ENCODE assay signal across 11 cellular contexts in the genomic region with DNA sequence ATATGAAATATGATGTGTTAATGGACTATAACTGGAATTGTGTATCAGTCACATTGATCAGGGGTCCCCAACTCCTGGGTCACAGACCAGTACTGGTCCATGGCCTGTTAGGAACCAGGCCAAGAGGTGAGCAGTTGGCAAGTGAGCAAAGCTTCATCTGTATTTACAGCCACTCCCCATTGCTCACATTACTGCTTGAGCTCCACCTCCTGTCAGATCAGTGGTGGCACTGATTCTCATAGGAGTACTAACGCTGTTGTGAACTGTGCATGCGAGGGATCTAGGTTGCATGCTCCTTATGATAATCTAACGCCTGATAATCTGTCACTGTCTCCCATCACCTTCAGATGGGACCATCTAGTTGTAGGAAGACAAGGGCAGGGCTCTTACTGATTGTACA.
DNase-seq lines count a peak whose midpoint lies in the region; ATAC-seq and TF ChIP-seq lines count a peak whose summit lies in the region.
"Had no signal": no experiment of that assay in that cellular context is flagged by ENCODE, and none has a peak within 500 bp of the region (broad histone marks: within the 10 kb centered on the region; RNA-seq: fewer than 3 reads in every experiment).

No MANE protein-coding gene starts in this region.

- no peak overlapping the region for H3K4me3 Mint-ChIP-seq in effector memory CD8-positive, alpha-beta T cell
- no peak overlapping the region for H3K4me3 Mint-ChIP-seq in endothelial cell (ENCODE audit: unreplicated experiment)

- H3K36me3 Mint-ChIP-seq in effector memory CD8-positive, alpha-beta T cell (ENCODE audit: insufficient read depth) = peaks cover 47% of the 10 kb centered on the region
- H3K36me3 Mint-ChIP-seq in endothelial cell (ENCODE audit: low read depth, unreplicated experiment) = peaks cover 39% of the 10 kb centered on the region

- H3K4me3 ChIP-seq in vagina = no peak overlapping the region

- TF ChIP-seq CTCF in endothelial cell (IDR thresholded peaks at IDR 0.05; ENCODE audit: unreplicated experiment) (no peak), vagina (IDR thresholded peaks at IDR 0.05) (no peak)

- no peaks in the 10 kb centered on the region for H3K27me3 Mint-ChIP-seq in effector memory CD8-positive, alpha-beta T cell
- no peaks in the 10 kb centered on the region for H3K27me3 Mint-ChIP-seq in endothelial cell (ENCODE audit: unreplicated experiment)

- H3K36me3 ChIP-seq in vagina = no peaks in the 10 kb centered on the region

- DNase-seq in effector memory CD8-positive, alpha-beta T cell = no peak
- no peak for DNase-seq in activated CD8-positive, alpha-beta memory T cell treated with anti-CD3 and anti-CD28 coated beads, Interleukin-2, amount 50 U/mL, for 48 hours
- DNase-seq in endothelial cell (ENCODE audit: low spot score) (no peak), vagina (ENCODE audit: extremely low spot score in 2 of 2) (no peak)
- DNase-seq: activated gamma-delta T cell, NCI-H2081, occipital lobe had no signal

- H3K9me3 Mint-ChIP-seq in effector memory CD8-positive, alpha-beta T cell = no peaks in the 10 kb centered on the region
- no peaks in the 10 kb centered on the region for H3K9me3 Mint-ChIP-seq in endothelial cell (ENCODE audit: unreplicated experiment)

- intact Hi-C loops in vagina (cut with DNase I) = no loop called here

- peak overlapping the region; percentile 9 to 53 for H3K27ac Mint-ChIP-seq in effector memory CD8-positive, alpha-beta T cell
- no peak overlapping the region for H3K27ac Mint-ChIP-seq in endothelial cell (ENCODE audit: unreplicated experiment)

- peaks cover 42 to 57% of the 10 kb centered on the region in 2 donors for H3K4me1 Mint-ChIP-seq in effector memory CD8-positive, alpha-beta T cell (ENCODE audit: low read depth in 2 of 2)
- H3K4me1 Mint-ChIP-seq in endothelial cell (ENCODE audit: unreplicated experiment) = peaks cover 11% of the 10 kb centered on the region

- ATAC-seq in GM18498 (IDR thresholded peaks at IDR 0.05; ENCODE audit: unreplicated experiment) = peak; percentile 46
- peak; percentile 24 for ATAC-seq in GM21360 (IDR thresholded peaks at IDR 0.05; ENCODE audit: unreplicated experiment)
- peak; percentile 25 for ATAC-seq in HG03108 (IDR thresholded peaks at IDR 0.05; ENCODE audit: unreplicated experiment)
- ATAC-seq in effector memory CD8-positive, alpha-beta T cell (replicated peaks) = peak; percentile 35
- ATAC-seq: left lobe of liver had no signal

- H3K4me1 ChIP-seq in vagina = peaks cover 13% of the 10 kb centered on the region

- no peak for TF ChIP-seq POLR2A in vagina (IDR thresholded peaks at IDR 0.05)

- H3K27ac ChIP-seq in vagina = no peak overlapping the region

- no peaks in the 10 kb centered on the region for H3K9me3 ChIP-seq in vagina

- H3K27me3 ChIP-seq in vagina = no peaks in the 10 kb centered on the region
